ENCODE assay signal across 7 cellular contexts in genomic region chr2:97014432-97014831, GRCh38. TPM values are rescaled to one million over a fixed set of nuclear protein-coding genes. Genes with fewer than 3 reads are reported as not detected.
"Had no signal": no experiment of that assay in that cellular context is flagged by ENCODE, and none has a peak within 500 bp of the region (broad histone marks: within the 10 kb centered on the region; RNA-seq: fewer than 3 reads in every experiment).

No MANE protein-coding gene starts in this region.

RNA-seq across cellular contexts. Expression of gene FAM178B, which starts 28.1 kb away (rescaled TPM):
- total RNA-seq: stomach, temporal lobe, thoracic aorta, thyroid gland, transverse colon, urinary bladder, vagina had no signal
